In the genomic region with DNA sequence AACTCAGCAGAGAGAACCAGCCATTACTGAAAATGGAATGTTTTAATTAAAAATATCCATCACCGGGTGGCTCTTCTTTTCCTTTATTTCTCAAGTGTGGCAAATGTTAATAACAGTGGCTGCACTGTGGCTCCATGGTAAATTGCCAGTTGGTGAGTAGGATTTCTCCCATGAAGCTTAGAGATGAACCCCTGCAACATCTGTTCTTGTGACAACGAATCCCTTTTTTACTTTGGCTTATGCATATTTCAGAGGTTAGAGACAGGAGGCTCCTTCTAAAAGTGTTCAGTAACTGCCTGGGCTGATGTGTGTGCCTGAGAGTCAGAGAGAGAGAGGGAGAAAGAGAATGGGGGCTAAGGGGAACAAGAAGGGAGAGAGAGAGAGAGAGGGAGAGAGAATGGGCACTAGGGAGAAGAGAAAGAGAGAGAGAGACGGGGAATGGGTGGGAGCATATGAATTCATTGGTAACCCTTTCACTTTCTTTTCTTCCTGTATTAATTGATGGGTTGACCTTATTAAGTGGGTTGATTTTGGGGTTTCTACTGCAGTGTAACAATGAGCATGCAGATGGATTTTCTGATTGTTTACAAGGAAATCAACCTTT, we compare ENCODE assay signal across 17 cellular contexts. TPM values are rescaled to one million over a fixed set of nuclear protein-coding genes. Genes with fewer than 3 reads are reported as not detected.
DNase-seq lines count a peak whose midpoint lies in the region; ATAC-seq and TF ChIP-seq lines count a peak whose summit lies in the region.
"Had no signal": no experiment of that assay in that cellular context is flagged by ENCODE, and none has a peak within 500 bp of the region (broad histone marks: within the 10 kb centered on the region; RNA-seq: fewer than 3 reads in every experiment).

No MANE protein-coding gene starts in this region.

- no peak for TF ChIP-seq CTCF in VCaP (conservative IDR thresholded peaks at IDR 0.05)
- TF ChIP-seq CTCF in glutamatergic neuron (IDR thresholded peaks at IDR 0.05; ENCODE audit: partially characterized antibody, unreplicated experiment), result no peak
- TF ChIP-seq CTCF in lower lobe of right lung (IDR thresholded peaks at IDR 0.05), result no peak

- intact Hi-C loops in lower lobe of right lung (cut with DNase I), result no loop called here

- H3K9me3 Mint-ChIP-seq in glutamatergic neuron (ENCODE audit: unreplicated experiment), result peaks cover 3% of the 10 kb centered on the region
- H3K9me3 Mint-ChIP-seq in activated T-cell treated with anti-CD3 and anti-CD28 coated beads, Interleukin-2, amount 50 U/mL, for 72 hours, result no peaks in the 10 kb centered on the region
- H3K9me3 Mint-ChIP-seq: natural killer cell had no signal

- H3K4me1 Mint-ChIP-seq in glutamatergic neuron (ENCODE audit: low read depth, unreplicated experiment), result peaks cover 31% of the 10 kb centered on the region
- peaks cover 75% of the 10 kb centered on the region for H3K4me1 Mint-ChIP-seq in activated T-cell treated with anti-CD3 and anti-CD28 coated beads, Interleukin-2, amount 50 U/mL, for 72 hours (ENCODE audit: low read depth)

- H4K20me1 ChIP-seq in GM23248 (ENCODE audit: insufficient read depth), result peaks cover 12% of the 10 kb centered on the region

- no peak overlapping the region for H3K4me2 ChIP-seq in GM23248 (ENCODE audit: unreplicated experiment)

- whole genome bisulfite sequencing in GM23248 (ENCODE audit: low coverage in 1 of 2, low lambda C conversion rate in 2 of 2, missing lambda C conversion rate in 2 of 2), 2 experiments, result 20 to 27% methylated on average over 3 of the region's 3 CpGs

- in situ Hi-C loops in GM23248 (cut with MboI), result no loop called here

- peaks cover 10% of the 10 kb centered on the region for H3K27me3 Mint-ChIP-seq in glutamatergic neuron (ENCODE audit: unreplicated experiment)
- H3K27me3 Mint-ChIP-seq in activated T-cell treated with anti-CD3 and anti-CD28 coated beads, Interleukin-2, amount 50 U/mL, for 72 hours (ENCODE audit: low read depth), result no peaks in the 10 kb centered on the region

- no peaks in the 10 kb centered on the region for H3F3A ChIP-seq in GM23248 (ENCODE audit: insufficient read depth)

- no peak for ATAC-seq in HG03196 (IDR thresholded peaks at IDR 0.05; ENCODE audit: unreplicated experiment)
- ATAC-seq in GM21515 (IDR thresholded peaks at IDR 0.05; ENCODE audit: unreplicated experiment), result no peak
- ATAC-seq in lower lobe of right lung, result no peak
- ATAC-seq in activated T-cell treated with anti-CD3 and anti-CD28 coated beads, Interleukin-2, amount 50 U/mL, for 72 hours (replicated peaks in 1 of 2), result no peak
- ATAC-seq: natural killer cell had no signal

- H3K4me3 Mint-ChIP-seq in glutamatergic neuron (ENCODE audit: unreplicated experiment), result no peak overlapping the region
- H3K4me3 Mint-ChIP-seq in activated T-cell treated with anti-CD3 and anti-CD28 coated beads, Interleukin-2, amount 50 U/mL, for 72 hours, result no peak overlapping the region
- H3K4me3 Mint-ChIP-seq: natural killer cell had no signal

- H3K79me2 ChIP-seq in GM23248 (ENCODE audit: insufficient read depth), result peaks cover 95% of the 10 kb centered on the region

- H2AFZ ChIP-seq in GM23248, result no peak overlapping the region

- H3K9me3 ChIP-seq in GM23248 (ENCODE audit: low read depth), result no peaks in the 10 kb centered on the region
- no peaks in the 10 kb centered on the region for H3K9me3 ChIP-seq in lower lobe of right lung
- H3K9me3 ChIP-seq: BE2C, testis had no signal

- no peak overlapping the region for H3K9ac ChIP-seq in GM23248

- H3K27ac Mint-ChIP-seq in glutamatergic neuron (ENCODE audit: unreplicated experiment), result peak overlapping the region; percentile 20
- no peak overlapping the region for H3K27ac Mint-ChIP-seq in activated T-cell treated with anti-CD3 and anti-CD28 coated beads, Interleukin-2, amount 50 U/mL, for 72 hours

- H3K36me3 ChIP-seq in GM23248 (ENCODE audit: low read depth) (no peaks in the 10 kb centered on the region), lower lobe of right lung (no peaks in the 10 kb centered on the region)

- no peaks in the 10 kb centered on the region for H3K9me2 ChIP-seq in GM23248 (ENCODE audit: insufficient read depth)

- H3K27ac ChIP-seq in GM23248, result no peak overlapping the region
- H3K27ac ChIP-seq in VCaP, result peak overlapping the region; percentile 93
- no peak overlapping the region for H3K27ac ChIP-seq in lower lobe of right lung
- H3K27ac ChIP-seq: testis had no signal

- no peaks in the 10 kb centered on the region for H3K36me3 Mint-ChIP-seq in glutamatergic neuron (ENCODE audit: unreplicated experiment)
- peaks cover 0 to 1% of the 10 kb centered on the region in 2 donors for H3K36me3 Mint-ChIP-seq in activated T-cell treated with anti-CD3 and anti-CD28 coated beads, Interleukin-2, amount 50 U/mL, for 72 hours (ENCODE audit: insufficient read depth in 2 of 2)
- H3K36me3 Mint-ChIP-seq: natural killer cell had no signal

- no peak overlapping the region for H3K4me3 ChIP-seq in GM23248
- H3K4me3 ChIP-seq in lower lobe of right lung, result no peak overlapping the region
- H3K4me3 ChIP-seq: testis had no signal

- H3K27me3 ChIP-seq in GM23248 (replicated peaks; ENCODE audit: insufficient read depth) (no peaks in the 10 kb centered on the region), lower lobe of right lung (ENCODE audit: low read depth) (no peaks in the 10 kb centered on the region)
- H3K27me3 ChIP-seq: BE2C, testis had no signal

- peaks cover 12% of the 10 kb centered on the region for H3K4me1 ChIP-seq in GM23248 (ENCODE audit: insufficient read depth)
- H3K4me1 ChIP-seq in lower lobe of right lung, result peaks cover 6% of the 10 kb centered on the region
- H3K4me1 ChIP-seq: testis had no signal

- DNase-seq in Ammon's horn (ENCODE audit: low spot score) (peak; percentile 33), GM23248 (peak; percentile 33), glutamatergic neuron (no peak), lower lobe of right lung (no peak)
- no peak for DNase-seq in activated T-cell treated with anti-CD3 and anti-CD28 coated beads, Interleukin-2, amount 50 U/mL, for 72 hours
- DNase-seq: BE2C; cerebellar nuclear complex; effector CD8-positive, alpha-beta T cell; Kasumi-1; natural killer cell; NCI-H1105; NK-92 treated with Interleukin-12 subunit alpha and Interleukin-12 subunit beta, amount 100 ng/mL, for 24 hours; stimulated activated CD4-positive, alpha-beta T cell treated with anti-CD3 and anti-CD28 coated beads, Interleukin-4, amount 100 ng/mL, for 24 hours; testis had no signal

RNA-seq across cellular contexts. Expression of gene RPTOR, which starts 50.1 kb away (rescaled TPM):
- 16.1 and 19.0 TPM in 2 replicates for total RNA-seq in GM23248 (2014; rRNA removed; shearing (Covaris generic))
- 6.6 and 7.0 TPM in 2 replicates for polyA plus RNA-seq in GM23248 (2016; fragmentation: Nextera tagmentation; extraction: Ambion mirVana)
- total RNA-seq in glutamatergic neuron (ENCODE audit: unreplicated experiment) (39.8 TPM), lower lobe of right lung (34.0 TPM)
- 10 to 100 TPM; 50.8 to 62.0 TPM for total RNA-seq in activated T-cell treated with anti-CD3 and anti-CD28 coated beads, Interleukin-2, amount 50 U/mL, for 72 hours

Comparison
In these comparisons a context has a peak if more than half of its experiments do, and no peak if none do; other contexts are left out.
1. DNase-seq: peak in Ammon's horn (single experiment) and GM23248 (single experiment); none in glutamatergic neuron (single experiment), lower lobe of right lung (single experiment) and activated T-cell treated with anti-CD3 and anti-CD28 coated beads, Interleukin-2, amount 50 U/mL, for 72 hours (0 of 2).